ENCODE assay signal across 9 cellular contexts in the genomic region with DNA sequence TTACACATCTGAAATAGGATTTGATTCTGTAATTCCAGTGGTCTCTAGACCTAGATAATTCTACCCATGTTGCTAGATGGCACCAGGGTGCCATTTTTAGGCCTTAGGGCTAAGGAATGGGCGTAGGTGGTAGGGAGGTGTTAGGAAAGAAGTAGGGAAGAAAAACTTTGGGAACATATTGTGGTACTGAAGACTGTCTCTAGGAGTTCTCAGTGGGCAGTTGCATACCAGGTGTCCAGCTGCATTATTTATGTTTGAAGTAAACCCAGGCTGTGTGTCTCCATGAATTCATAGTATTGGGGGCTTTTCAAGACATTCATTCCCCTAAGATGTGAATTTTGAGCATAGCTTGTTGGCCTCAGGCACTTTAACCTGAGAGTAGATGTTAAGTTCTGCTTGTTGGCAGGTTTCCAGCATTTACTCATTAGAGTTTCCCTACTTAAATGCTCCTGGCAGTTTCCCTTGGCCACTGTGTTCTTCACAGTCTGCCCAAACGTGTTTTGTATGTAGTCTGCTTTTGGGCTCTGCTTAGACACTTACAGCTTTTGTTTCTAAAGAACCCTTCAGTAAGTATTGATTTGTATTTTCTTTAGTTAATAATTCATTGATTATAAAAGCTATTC. TPM values are rescaled to one million over a fixed set of nuclear protein-coding genes. Genes with fewer than 3 reads are reported as not detected.
DNase-seq lines count a peak whose midpoint lies in the region; ATAC-seq, FAIRE-seq and TF ChIP-seq lines count a peak whose summit lies in the region.
"Had no signal": no experiment of that assay in that cellular context is flagged by ENCODE, and none has a peak within 500 bp of the region (broad histone marks: within the 10 kb centered on the region; RNA-seq: fewer than 3 reads in every experiment).

No MANE protein-coding gene starts in this region.

- H3K27ac Mint-ChIP-seq in endodermal cell, result peak overlapping the region; percentile 24

- no peaks in the 10 kb centered on the region for H3K27me3 ChIP-seq in endodermal cell (ENCODE audit: control insufficient read depth, insufficient read depth, low read length, poor library complexity, severe bottlenecking)

- no peaks in the 10 kb centered on the region for H3K9me3 ChIP-seq in endodermal cell (ENCODE audit: control insufficient read depth, low read length)

- no peak overlapping the region for H3K4me3 ChIP-seq in endodermal cell (ENCODE audit: low read length)

- H3K36me3 Mint-ChIP-seq in endodermal cell (ENCODE audit: low read depth), result peaks cover 13% of the 10 kb centered on the region

- DNase-seq in H4 (ENCODE audit: low spot score), result peak; percentile 40
- peak; percentile 58 for DNase-seq in NCI-H510A (lab: John Stamatoyannopoulos, UW)
- no peak for DNase-seq in endodermal cell
- DNase-seq in pons (ENCODE audit: low spot score), result peak; percentile 35
- DNase-seq in RCC 7860 (ENCODE audit: low spot score), result no peak
- DNase-seq in activated CD4-positive, alpha-beta T cell treated with anti-CD3 and anti-CD28 coated beads, Interleukin-2, amount 50 U/mL, for 48 hours, result no peak
- DNase-seq in islet precursor cell, result no peak

- FAIRE-seq in RCC 7860 (lab: Jason Lieb, UNC), result no peak

- TF ChIP-seq CTCF in endodermal cell (conservative IDR thresholded peaks at IDR 0.05), result no peak

- H3K9me3 Mint-ChIP-seq in endodermal cell, result no peaks in the 10 kb centered on the region
- H3K9me3 Mint-ChIP-seq: IgD-negative memory B cell had no signal

- H3K27ac ChIP-seq in endodermal cell (ENCODE audit: low read depth, low read length), result peak overlapping the region; percentile 25

- H3K4me3 Mint-ChIP-seq in endodermal cell, result no peak overlapping the region
- H3K4me3 Mint-ChIP-seq: IgD-negative memory B cell had no signal

- no peaks in the 10 kb centered on the region for H3K4me1 ChIP-seq in endodermal cell (ENCODE audit: control insufficient read depth, insufficient read depth, low read length)

- no peak overlapping the region for H3K9ac ChIP-seq in endodermal cell (ENCODE audit: extremely low read depth, low read length, poor library complexity, severe bottlenecking)

- WGBS in endodermal cell (ENCODE audit: insufficient coverage in 1 of 2, insufficient read length in 1 of 2), 2 experiments, result 80 to 100% methylated on average over 1 to 2 of the region's 2 CpGs

- no peak for ATAC-seq in GM18909 (IDR thresholded peaks at IDR 0.05; ENCODE audit: poor library complexity, unreplicated experiment)

- no peaks in the 10 kb centered on the region for H3K4me1 Mint-ChIP-seq in endodermal cell

- H3K36me3 ChIP-seq in endodermal cell (ENCODE audit: control insufficient read depth, insufficient read depth, low read length), result peaks cover 15% of the 10 kb centered on the region

- no peaks in the 10 kb centered on the region for H3K27me3 Mint-ChIP-seq in endodermal cell (ENCODE audit: insufficient read depth)
- H3K27me3 Mint-ChIP-seq: IgD-negative memory B cell had no signal

RNA-seq across cellular contexts. Expression of a gene that starts 31.5 kb away (rescaled TPM):
- total RNA-seq in H4 (2014; rRNA removed; shearing (Covaris generic)), result 440 and 479 TPM in 2 replicates
- total RNA-seq in endodermal cell, result 100 to 1,000 TPM; 284 to 319 TPM
- polyA plus RNA-seq in endodermal cell (2013, experiment 1 of 2), result 345 TPM
- 311 TPM for polyA plus RNA-seq in endodermal cell (2013, experiment 2 of 2)

RNA-seq across cellular contexts. Expression of a gene that starts 57.0 kb away (rescaled TPM):
- total RNA-seq in H4 (2014; rRNA removed; shearing (Covaris generic)), result not detected in 2 replicates
- total RNA-seq in endodermal cell, result not detected
- polyA plus RNA-seq in endodermal cell (2013, experiment 1 of 2), result not detected
- polyA plus RNA-seq in endodermal cell (2013, experiment 2 of 2), result not detected
- polyA plus RNA-seq: IgD-negative memory B cell had no signal

Comparison
In these comparisons a context has a peak if more than half of its experiments do, and no peak if none do; other contexts are left out.
1. DNase-seq: peak in H4 (single experiment), NCI-H510A (single experiment) and pons (single experiment); none in endodermal cell (single experiment), RCC 7860 (single experiment), activated CD4-positive, alpha-beta T cell treated with anti-CD3 and anti-CD28 coated beads, Interleukin-2, amount 50 U/mL, for 48 hours (0 of 2) and islet precursor cell (single experiment).